ENCODE assay signal across 1 cellular context in genomic region chr2:207875473-207876212, GRCh38.
TF ChIP-seq lines count a peak whose summit lies in the region.

No MANE protein-coding gene starts in this region.

TF ChIP-seq in GM12878, 131 proteins besides CTCF, POLR2A, EP300 and RAD21 (continued from another document):
- TF ChIP-seq ZBTB4 (CRISPR knock-in tag; IDR thresholded peaks at IDR 0.05) (no peak), ZNF687 (IDR thresholded peaks at IDR 0.05) (no peak), USF1 (IDR thresholded peaks at IDR 0.05; ENCODE audit: borderline replicate concordance, extremely low read length, insufficient read depth, low read depth, low read length) (no peak), EZH2 (IDR thresholded peaks at IDR 0.05; ENCODE audit: borderline replicate concordance, control insufficient read depth, low read depth, low read length) (no peak), SKIL (IDR thresholded peaks at IDR 0.05; ENCODE audit: low read depth, poor library complexity, severe bottlenecking) (no peak), NR2F1 (conservative IDR thresholded peaks at IDR 0.05) (no peak), ZBTB40 (IDR thresholded peaks at IDR 0.05; ENCODE audit: borderline replicate concordance) (no peak), FOXK2 (IDR thresholded peaks at IDR 0.05) (no peak)
TF ChIP-seq in GM12878: peak in this region for 0.
